Comparison of ENCODE assay signal across 12 cellular contexts in genomic region chr3:62574499-62574898, GRCh38.
DNase-seq lines count a peak whose midpoint lies in the region; ATAC-seq and TF ChIP-seq lines count a peak whose summit lies in the region.
"Had no signal": no experiment of that assay in that cellular context is flagged by ENCODE, and none has a peak within 500 bp of the region (broad histone marks: within the 10 kb centered on the region; RNA-seq: fewer than 3 reads in every experiment).

No MANE protein-coding gene starts in this region.

- H3K9me2 ChIP-seq in GM23248 (ENCODE audit: insufficient read depth) = no peaks in the 10 kb centered on the region

- H3K18ac ChIP-seq in neuronal stem cell (ENCODE audit: low read length) = no peak overlapping the region

- no peak overlapping the region for H2BK120ac ChIP-seq in neuronal stem cell (ENCODE audit: low read depth, low read length)

- H3K23ac ChIP-seq in neuronal stem cell (ENCODE audit: low read depth, low read length, poor library complexity) = no peak overlapping the region

- TF ChIP-seq CTCF in fibroblast of pulmonary artery (IDR thresholded peaks at IDR 0.05; ENCODE audit: low read length, missing control alignments) (no peak), upper lobe of right lung (IDR thresholded peaks at IDR 0.05) (no peak)

- H2AFZ ChIP-seq in GM23248 (peak overlapping the region; percentile 13; the same call in 1 of the 2 replicates), neuronal stem cell (ENCODE audit: low read length) (no peak overlapping the region)

- DNase-seq in GM23248 (no peak), amniotic epithelial cell (ENCODE audit: low read depth) (peak; percentile 70), fibroblast of pulmonary artery (ENCODE audit: low read depth) (peak; percentile 13), upper lobe of right lung (no peak), neuronal stem cell (ENCODE audit: low spot score) (no peak), NCI-H1417 treated with DMSO at 0.1 percent for 48 hours (lab: John Stamatoyannopoulos, UW) (no peak)
- DNase-seq: Caco-2; CD8-positive, alpha-beta memory T cell; DND-41; GDM1 had no signal

- no peak overlapping the region for H3K9ac ChIP-seq in GM23248
- H3K9ac ChIP-seq in neuronal stem cell (ENCODE audit: low read depth, low read length, poor library complexity) = no peak overlapping the region

- no peak overlapping the region for H2AK5ac ChIP-seq in neuronal stem cell (ENCODE audit: low read depth, low read length)

- no peaks in the 10 kb centered on the region for H3F3A ChIP-seq in GM23248 (ENCODE audit: insufficient read depth)

- no peak overlapping the region for H4K8ac ChIP-seq in neuronal stem cell (ENCODE audit: low read depth, low read length)

- H3K14ac ChIP-seq in neuronal stem cell (ENCODE audit: low read length) = no peak overlapping the region

- H3K4me3 ChIP-seq in GM23248 = no peak overlapping the region
- H3K4me3 ChIP-seq in fibroblast of pulmonary artery (replicated peaks; ENCODE audit: low read depth, low read length) = no peak overlapping the region
- H3K4me3 ChIP-seq in upper lobe of right lung = no peak overlapping the region
- H3K4me3 ChIP-seq in neuronal stem cell (ENCODE audit: low read length in 2 of 2) = no peak overlapping the region
- H3K4me3 ChIP-seq: A549, HAP-1 had no signal

- no peak overlapping the region for H2BK5ac ChIP-seq in neuronal stem cell (ENCODE audit: low read length)

- H4K20me1 ChIP-seq in GM23248 (ENCODE audit: insufficient read depth) = no peaks in the 10 kb centered on the region; the same call in 1 of the 2 replicates

- H3K27ac ChIP-seq in GM23248 (no peak overlapping the region), upper lobe of right lung (no peak overlapping the region), neuronal stem cell (replicated peaks; ENCODE audit: low read length) (no peak overlapping the region)
- H3K27ac ChIP-seq: A549 had no signal

- intact Hi-C loops in upper lobe of right lung (cut with DNase I) = no loop called here

- no peaks in the 10 kb centered on the region for H3K79me1 ChIP-seq in neuronal stem cell (ENCODE audit: low read depth, low read length)

- no peak overlapping the region for H2BK12ac ChIP-seq in neuronal stem cell (ENCODE audit: low read length)

- no peaks in the 10 kb centered on the region for H3K79me2 ChIP-seq in GM23248 (ENCODE audit: insufficient read depth)

- no peak overlapping the region for H4K91ac ChIP-seq in neuronal stem cell (ENCODE audit: low read depth, low read length, poor library complexity)

- 13% methylated on average over 2 of the region's 2 CpGs for WGBS in GM23248 (ENCODE audit: low coverage in 1 of 2, low lambda C conversion rate in 2 of 2, missing lambda C conversion rate in 2 of 2), 2 experiments
- no CpG with 5 or more reads among the region's 2 CpGs for WGBS in neuronal stem cell (ENCODE audit: extremely low coverage in 2 of 2, insufficient read length in 2 of 2, insufficient replicate concordance in 1 of 2), 2 donors

- H3K4ac ChIP-seq in neuronal stem cell (ENCODE audit: low read length) = no peak overlapping the region

- H3K4me1 ChIP-seq in GM23248 (ENCODE audit: insufficient read depth) (peaks cover 12% of the 10 kb centered on the region; the same call in 1 of the 2 replicates), upper lobe of right lung (no peaks in the 10 kb centered on the region), neuronal stem cell (ENCODE audit: control insufficient read depth in 2 of 2, insufficient read depth in 1 of 2, low read depth in 1 of 2, low read length in 2 of 2) (no peaks in the 10 kb centered on the region)
- H3K4me1 ChIP-seq: A549, Caco-2, HAP-1 had no signal

- no peak overlapping the region for H2BK15ac ChIP-seq in neuronal stem cell (ENCODE audit: low read length)

- H3K4me2 ChIP-seq in GM23248 (ENCODE audit: unreplicated experiment) (no peak overlapping the region), neuronal stem cell (ENCODE audit: insufficient read depth, low read length, poor library complexity, severe bottlenecking) (no peak overlapping the region)
- H3K4me2 ChIP-seq: A549 had no signal

- no peaks in the 10 kb centered on the region for H3K36me3 ChIP-seq in GM23248 (ENCODE audit: low read depth)
- no peaks in the 10 kb centered on the region for H3K36me3 ChIP-seq in upper lobe of right lung
- no peaks in the 10 kb centered on the region for H3K36me3 ChIP-seq in neuronal stem cell (replicated peaks in 1 of 2; ENCODE audit: control insufficient read depth in 2 of 2, insufficient read depth in 2 of 2, low read length in 2 of 2)
- H3K36me3 ChIP-seq: HAP-1 had no signal

- in situ Hi-C loops in GM23248 (cut with MboI) = no loop called here

- ATAC-seq in upper lobe of right lung = peak; percentile 31
- ATAC-seq: A549 had no signal

- no peaks in the 10 kb centered on the region for H3K9me3 ChIP-seq in GM23248 (ENCODE audit: low read depth)
- H3K9me3 ChIP-seq in upper lobe of right lung = no peaks in the 10 kb centered on the region
- H3K9me3 ChIP-seq in neuronal stem cell (replicated peaks in 1 of 2; ENCODE audit: control insufficient read depth in 2 of 2, insufficient read depth in 1 of 2, low read depth in 1 of 2, low read length in 2 of 2) = no peaks in the 10 kb centered on the region
- H3K9me3 ChIP-seq: A549, Caco-2 had no signal

- H3K27me3 ChIP-seq in GM23248 (replicated peaks; ENCODE audit: insufficient read depth) = no peaks in the 10 kb centered on the region
- no peaks in the 10 kb centered on the region for H3K27me3 ChIP-seq in upper lobe of right lung
- no peaks in the 10 kb centered on the region for H3K27me3 ChIP-seq in neuronal stem cell (ENCODE audit: control insufficient read depth in 3 of 3, insufficient read depth in 3 of 3, low read depth in 1 of 3, low read length in 3 of 3)

Comparison
In these comparisons a context has a peak if more than half of its experiments do, and no peak if none do; other contexts are left out.
1. DNase-seq: peak in amniotic epithelial cell (single experiment) and fibroblast of pulmonary artery (single experiment); none in GM23248 (single experiment), upper lobe of right lung (single experiment), neuronal stem cell (single experiment) and NCI-H1417 treated with DMSO at 0.1 percent for 48 hours (single experiment).